20 cellular contexts compared by ENCODE assay signal in the genomic region with DNA sequence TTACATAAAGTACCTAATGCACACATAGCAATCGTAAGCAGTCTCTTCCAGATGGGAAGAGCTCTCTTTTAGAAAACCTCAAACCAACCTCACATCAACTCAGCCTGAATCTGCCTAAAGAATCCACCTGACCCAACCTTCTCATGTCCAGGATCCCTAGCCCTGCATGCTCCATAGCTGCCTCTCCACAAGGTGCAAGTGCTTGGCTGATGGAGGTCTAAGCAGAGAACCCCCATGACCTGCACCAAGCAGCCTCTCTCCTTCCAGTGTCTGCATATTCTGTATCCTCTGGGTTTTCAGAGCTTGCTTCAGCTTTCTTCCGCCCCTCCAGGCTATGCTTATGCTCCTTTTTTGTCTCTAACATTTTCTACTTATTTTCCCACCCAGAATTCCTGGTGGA. TPM values are rescaled to one million over a fixed set of nuclear protein-coding genes. Genes with fewer than 3 reads are reported as not detected.
DNase-seq lines count a peak whose midpoint lies in the region; ATAC-seq, FAIRE-seq and TF ChIP-seq lines count a peak whose summit lies in the region.
"Had no signal": no experiment of that assay in that cellular context is flagged by ENCODE, and none has a peak within 500 bp of the region (broad histone marks: within the 10 kb centered on the region; RNA-seq: fewer than 3 reads in every experiment).

No MANE protein-coding gene starts in this region.

- peaks cover 27% of the 10 kb centered on the region for H3K36me3 ChIP-seq in CD4-positive, CD25-positive, alpha-beta regulatory T cell (ENCODE audit: control insufficient read depth, insufficient read depth, low read length)
- H3K36me3 ChIP-seq in pancreas, result no peaks in the 10 kb centered on the region
- H3K36me3 ChIP-seq: adrenal gland, WERI-Rb-1 had no signal

- H3K9me3 Mint-ChIP-seq in CD4-positive, CD25-positive, alpha-beta regulatory T cell, result peaks cover 0 to 2% (median 0%) of the 10 kb centered on the region in 7 donors
- H3K9me3 Mint-ChIP-seq in activated CD8-positive, alpha-beta T cell treated with anti-CD3 and anti-CD28 coated beads, Interleukin-2, amount 10 ng/mL, durations not matched to agents 7 days and 5 days (ENCODE audit: insufficient read depth), result no peaks in the 10 kb centered on the region
- H3K9me3 Mint-ChIP-seq in memory B cell, result peaks cover 1% of the 10 kb centered on the region

- CTCF ChIA-PET in activated CD8-positive, alpha-beta T cell treated with anti-CD3 and anti-CD28 coated beads, Interleukin-2, amount 10 ng/mL, durations not matched to agents 7 days and 5 days (lab: Charles Lee), result interaction anchor here (1.0 to 12.2 kb wide), 15 partner anchors 19 to 200 kb away, joined by 3 to 192 read pairs (median 20); a partner anchor contains a TSS

- peak overlapping the region; percentile 96 to 99 (median 96) for H3K27ac Mint-ChIP-seq in CD4-positive, CD25-positive, alpha-beta regulatory T cell
- H3K27ac Mint-ChIP-seq in activated CD8-positive, alpha-beta T cell treated with anti-CD3 and anti-CD28 coated beads, Interleukin-2, amount 10 ng/mL, durations not matched to agents 7 days and 5 days, result peak overlapping the region; percentile 95
- peak overlapping the region; percentile 100 for H3K27ac Mint-ChIP-seq in memory B cell

- intact Hi-C loops in dorsolateral prefrontal cortex (cut with DNase I), result no loop called here
- intact Hi-C loops in pancreas (cut with DNase I), result no loop called here

- peak overlapping the region; percentile 95 to 98 (median 98) for H3K4me3 Mint-ChIP-seq in CD4-positive, CD25-positive, alpha-beta regulatory T cell
- peak overlapping the region; percentile 88 for H3K4me3 Mint-ChIP-seq in activated CD8-positive, alpha-beta T cell treated with anti-CD3 and anti-CD28 coated beads, Interleukin-2, amount 10 ng/mL, durations not matched to agents 7 days and 5 days
- H3K4me3 Mint-ChIP-seq in memory B cell, result peak overlapping the region; percentile 81

- no peaks in the 10 kb centered on the region for H3K9me3 ChIP-seq in CD4-positive, CD25-positive, alpha-beta regulatory T cell (ENCODE audit: control insufficient read depth in 2 of 2, low read length in 2 of 2)
- no peaks in the 10 kb centered on the region for H3K9me3 ChIP-seq in pancreas
- H3K9me3 ChIP-seq: adrenal gland had no signal

- no peak for ATAC-seq in CD4-positive, CD25-positive, alpha-beta regulatory T cell (ENCODE audit: low read depth in 2 of 2)
- no peak for ATAC-seq in activated CD8-positive, alpha-beta T cell treated with anti-CD3 and anti-CD28 coated beads, Interleukin-2, amount 10 ng/mL, durations not matched to agents 7 days and 5 days
- ATAC-seq in memory B cell (ENCODE audit: low read depth) (no peak), pancreas (no peak)

- in situ Hi-C loops in GM13977 (cut with MboI; ENCODE audit: low pct_unique_long_range_greater_than_20kb, low sequenced_read_pairs, unreplicated experiment), result loop anchor here (5.0 kb wide), 1 partner anchor 34 kb away; no protein-coding TSS in a partner anchor

- peak overlapping the region; percentile 86 for H3K27ac ChIP-seq in CD4-positive, CD25-positive, alpha-beta regulatory T cell (ENCODE audit: insufficient read depth, low read length, poor library complexity, severe bottlenecking)
- H3K27ac ChIP-seq in dorsolateral prefrontal cortex (no peak overlapping the region), pancreas (no peak overlapping the region)
- H3K27ac ChIP-seq: adrenal gland, WERI-Rb-1 had no signal

- no peak for DNase-seq in CD4-positive, CD25-positive, alpha-beta regulatory T cell
- no peak for DNase-seq in GM19239 (ENCODE audit: insufficient read length, low spot score)
- no peak for DNase-seq in activated CD8-positive, alpha-beta T cell treated with anti-CD3 and anti-CD28 coated beads, Interleukin-2, amount 10 ng/mL, durations not matched to agents 7 days and 5 days
- no peak for DNase-seq in memory B cell (ENCODE audit: low spot score in 2 of 2)
- DNase-seq in dorsolateral prefrontal cortex, result no peak
- no peak for DNase-seq in pancreas
- no peak for DNase-seq in GM13977 (ENCODE audit: low spot score)
- DNase-seq in COLO668 (lab: John Stamatoyannopoulos, UW; ENCODE audit: unreplicated experiment), result no peak
- DNase-seq: adrenal gland, AML-193, islet precursor cell, Karpas-422, NCI-H1105 treated with DMSO at 0.1 percent for 48 hours, NCI-H2171, NCI-H774, WERI-Rb-1 had no signal

- H3K27me3 ChIP-seq in CD4-positive, CD25-positive, alpha-beta regulatory T cell (ENCODE audit: control insufficient read depth, insufficient read depth, low read length), result no peaks in the 10 kb centered on the region
- H3K27me3 ChIP-seq in dorsolateral prefrontal cortex, result peaks cover 0 to 3% (median 0%) of the 10 kb centered on the region in 45 donors
- no peaks in the 10 kb centered on the region for H3K27me3 ChIP-seq in pancreas
- H3K27me3 ChIP-seq: adrenal gland had no signal

- H3K4me3 ChIP-seq in CD4-positive, CD25-positive, alpha-beta regulatory T cell (ENCODE audit: low read depth, low read length), result peak overlapping the region; percentile 98
- no peak overlapping the region for H3K4me3 ChIP-seq in dorsolateral prefrontal cortex
- no peak overlapping the region for H3K4me3 ChIP-seq in pancreas
- H3K4me3 ChIP-seq: adrenal gland had no signal

- TF ChIP-seq CTCF in dorsolateral prefrontal cortex (IDR thresholded peaks at IDR 0.05 in 54 of 56, conservative IDR thresholded peaks at IDR 0.05 in 2 of 56; ENCODE audit: low read depth in 1 of 56, partially characterized antibody in 56 of 56) (no peak), pancreas (IDR thresholded peaks at IDR 0.05) (no peak), GM13977 (IDR thresholded peaks at IDR 0.05; ENCODE audit: extremely low read depth, insufficient read depth, missing control alignments) (no peak)

- H3K4me1 ChIP-seq in CD4-positive, CD25-positive, alpha-beta regulatory T cell (ENCODE audit: control insufficient read depth, insufficient read depth, low read length, poor library complexity, severe bottlenecking), result peaks cover 71% of the 10 kb centered on the region
- no peaks in the 10 kb centered on the region for H3K4me1 ChIP-seq in pancreas
- H3K4me1 ChIP-seq: adrenal gland had no signal

- 84 to 91% methylated on average over 2 of the region's 2 CpGs for WGBS in pancreas, 2 donors

- H3K4me1 Mint-ChIP-seq in CD4-positive, CD25-positive, alpha-beta regulatory T cell, result peaks cover 26 to 71% (median 54%) of the 10 kb centered on the region in 4 donors
- peaks cover 73% of the 10 kb centered on the region for H3K4me1 Mint-ChIP-seq in activated CD8-positive, alpha-beta T cell treated with anti-CD3 and anti-CD28 coated beads, Interleukin-2, amount 10 ng/mL, durations not matched to agents 7 days and 5 days (ENCODE audit: low read depth)
- H3K4me1 Mint-ChIP-seq in memory B cell, result peaks cover 58% of the 10 kb centered on the region

- no peaks in the 10 kb centered on the region for H3K27me3 Mint-ChIP-seq in CD4-positive, CD25-positive, alpha-beta regulatory T cell
- no peaks in the 10 kb centered on the region for H3K27me3 Mint-ChIP-seq in activated CD8-positive, alpha-beta T cell treated with anti-CD3 and anti-CD28 coated beads, Interleukin-2, amount 10 ng/mL, durations not matched to agents 7 days and 5 days (ENCODE audit: low read depth)
- H3K27me3 Mint-ChIP-seq in memory B cell, result no peaks in the 10 kb centered on the region

- peaks cover 40% of the 10 kb centered on the region for H3K36me3 Mint-ChIP-seq in CD4-positive, CD25-positive, alpha-beta regulatory T cell
- H3K36me3 Mint-ChIP-seq in activated CD8-positive, alpha-beta T cell treated with anti-CD3 and anti-CD28 coated beads, Interleukin-2, amount 10 ng/mL, durations not matched to agents 7 days and 5 days (ENCODE audit: low read depth), result peaks cover 36% of the 10 kb centered on the region
- peaks cover 34% of the 10 kb centered on the region for H3K36me3 Mint-ChIP-seq in memory B cell

- POLR2A ChIA-PET in activated CD8-positive, alpha-beta T cell treated with anti-CD3 and anti-CD28 coated beads, Interleukin-2, amount 10 ng/mL, durations not matched to agents 7 days and 5 days (lab: Charles Lee), result interaction anchor here (0.7 to 4.2 kb wide), 9 partner anchors 8 to 272 kb away, joined by 3 to 17 read pairs (median 4); a partner anchor contains a TSS

- peak; percentile 23 for FAIRE-seq in GM19239 (lab: Jason Lieb, UNC)
- FAIRE-seq in pancreas (lab: Jason Lieb, UNC), result no peak
- FAIRE-seq: H1 had no signal

RNA-seq across cellular contexts. Expression of a gene that starts 2.5 kb away (rescaled TPM):
- total RNA-seq in CD4-positive, CD25-positive, alpha-beta regulatory T cell, result 105 TPM
- polyA plus RNA-seq in CD4-positive, CD25-positive, alpha-beta regulatory T cell, result 100 to 1,000 TPM; 124 to 147 (median 131) TPM
- total RNA-seq in activated CD8-positive, alpha-beta T cell treated with anti-CD3 and anti-CD28 coated beads, Interleukin-2, amount 10 ng/mL, durations not matched to agents 7 days and 5 days, result 10 to 100 TPM; 24.7 to 24.9 TPM
- total RNA-seq in dorsolateral prefrontal cortex (1 to 10 TPM in 3 of 120 experiments, under 1 TPM in 8, not detected in 109; 0.24 to 1.1 (median 0.48) TPM), pancreas (under 1 TPM; 0.14 to 0.55 (median 0.36) TPM)
- under 1 TPM in 1 of 2 donors, not detected in 1; 0.05 TPM for polyA plus RNA-seq in pancreas
- total RNA-seq: H1, mammary epithelial cell, pulmonary artery endothelial cell had no signal
- polyA plus RNA-seq: H1, mammary epithelial cell, neural cell had no signal

RNA-seq across cellular contexts. Expression of a gene that starts 59.4 kb away (rescaled TPM):
- total RNA-seq in CD4-positive, CD25-positive, alpha-beta regulatory T cell, result 0.76 TPM
- under 1 TPM; 0.07 to 0.88 (median 0.15) TPM for polyA plus RNA-seq in CD4-positive, CD25-positive, alpha-beta regulatory T cell
- total RNA-seq in activated CD8-positive, alpha-beta T cell treated with anti-CD3 and anti-CD28 coated beads, Interleukin-2, amount 10 ng/mL, durations not matched to agents 7 days and 5 days, result 100 to 1,000 TPM in 1 of 2 experiments, 10 to 100 TPM in 1; 88.5 to 102 TPM
- total RNA-seq in dorsolateral prefrontal cortex (1 to 10 TPM in 1 of 120 experiments, under 1 TPM in 25, not detected in 94; 0.11 to 1.5 (median 0.38) TPM), pancreas (1 to 10 TPM in 2 of 6 donors, under 1 TPM in 4; 0.32 to 6.5 (median 0.71) TPM)
- polyA plus RNA-seq in pancreas, result under 1 TPM; 0.12 to 0.34 TPM
- total RNA-seq: H1, pulmonary artery endothelial cell had no signal
- polyA plus RNA-seq: H1, neural cell had no signal

Comparison
In these comparisons a context has a peak if more than half of its experiments do, and no peak if none do; other contexts are left out.
1. RNA of a gene that starts 2.5 kb away (total RNA-seq): 105 TPM in CD4-positive, CD25-positive, alpha-beta regulatory T cell (single experiment) and 24.7 to 24.9 TPM in activated CD8-positive, alpha-beta T cell treated with anti-CD3 and anti-CD28 coated beads, Interleukin-2, amount 10 ng/mL, durations not matched to agents 7 days and 5 days; 0.14 to 0.55 TPM in pancreas and 0.24 to 1.1 TPM in dorsolateral prefrontal cortex; every median in the first group is over 10 times any median in the second.
2. RNA of a gene that starts 59.4 kb away (total RNA-seq): 88.5 to 102 TPM in activated CD8-positive, alpha-beta T cell treated with anti-CD3 and anti-CD28 coated beads, Interleukin-2, amount 10 ng/mL, durations not matched to agents 7 days and 5 days; 0.32 to 6.5 TPM in pancreas, 0.76 TPM in CD4-positive, CD25-positive, alpha-beta regulatory T cell (single experiment) and 0.11 to 1.5 TPM in dorsolateral prefrontal cortex; every median in the first group is over 10 times any median in the second.
3. Peak in every context shown above with its lines, with median percentiles within 50 percentile points of each other: H3K27ac Mint-ChIP-seq and H3K4me3 Mint-ChIP-seq.